Comparison of ENCODE assay signal across 8 cellular contexts in genomic region chr5:34217386-34217785, GRCh38.
DNase-seq lines count a peak whose midpoint lies in the region; TF ChIP-seq lines count a peak whose summit lies in the region.
"Not testable (repeated sequence)": the region's sequence is repeated elsewhere in the genome, so short reads cannot be mapped to it uniquely, and the experiment has no call there.

No MANE protein-coding gene starts in this region.

- H3K4me1 Mint-ChIP-seq in chondrocyte (ENCODE audit: low read depth), result peaks cover 21% of the 10 kb centered on the region

- not testable (repeated sequence) for H3K4me3 Mint-ChIP-seq in chondrocyte (ENCODE audit: unreplicated experiment)

- not testable (repeated sequence) for H4K91ac ChIP-seq in mesenchymal stem cell (ENCODE audit: low read length)

- not testable (repeated sequence) for H2BK15ac ChIP-seq in mesenchymal stem cell (ENCODE audit: low read depth, poor library complexity, severe bottlenecking)

- not testable (repeated sequence) for H2AK5ac ChIP-seq in mesenchymal stem cell (ENCODE audit: low read length, severe bottlenecking)

- WGBS in mesenchymal stem cell, result no CpG with 5 or more reads among the region's 1 CpG

- DNase-seq in AG09309 (ENCODE audit: low read depth) (peak; percentile 14), H4 (ENCODE audit: low spot score) (peak; percentile 4), Karpas-422 (peak; percentile 23), amniotic epithelial cell (ENCODE audit: low read depth) (peak; percentile 83), fibroblast of pulmonary artery (ENCODE audit: low read depth) (peak; percentile 34), mesenchymal stem cell (peak; percentile 71), stromal cell of bone marrow (ENCODE audit: low read depth) (peak; percentile 5)
- DNase-seq in chondrocyte (ENCODE audit: low spot score), result not testable (repeated sequence)

- not testable (repeated sequence) for H3K4ac ChIP-seq in mesenchymal stem cell (ENCODE audit: low read depth in 1 of 2, low read length in 2 of 2)

- not testable (repeated sequence) for H3K14ac ChIP-seq in mesenchymal stem cell (ENCODE audit: low read length in 2 of 2)

- not testable (repeated sequence) for H4K8ac ChIP-seq in mesenchymal stem cell (ENCODE audit: low read length)

- not testable (repeated sequence) for H3K23ac ChIP-seq in mesenchymal stem cell (ENCODE audit: low read length in 2 of 2)

- H3K36me3 ChIP-seq in Karpas-422 (ENCODE audit: insufficient read depth, low read length); mesenchymal stem cell (ENCODE audit: control insufficient read depth in 1 of 2, insufficient read depth in 2 of 2, low read depth in 1 of 2, low read length in 2 of 2): not testable (repeated sequence)

- not testable (repeated sequence) for H3K18ac ChIP-seq in mesenchymal stem cell (ENCODE audit: low read depth in 1 of 2, low read length in 2 of 2)

- H3K9ac ChIP-seq in Karpas-422 (ENCODE audit: low read length); mesenchymal stem cell (ENCODE audit: low read length): not testable (repeated sequence)

- not testable (repeated sequence) for H2BK12ac ChIP-seq in mesenchymal stem cell (ENCODE audit: low read length in 2 of 2)

- H3K4me3 ChIP-seq in AG09309 (ENCODE audit: control insufficient read depth, low read depth, low read length); Karpas-422 (ENCODE audit: low read length); fibroblast of pulmonary artery (replicated peaks; ENCODE audit: low read depth, low read length); mesenchymal stem cell (ENCODE audit: insufficient read depth in 1 of 2, low read depth in 1 of 2, low read length in 2 of 2): not testable (repeated sequence)

- H4K20me1 ChIP-seq in Karpas-422 (ENCODE audit: insufficient read depth, low read depth, low read length), result not testable (repeated sequence)

- TF ChIP-seq CTCF in AG09309 (IDR thresholded peaks at IDR 0.05; ENCODE audit: control insufficient read depth, insufficient read depth, low read depth, low read length, missing control alignments); chondrocyte (IDR thresholded peaks at IDR 0.05); fibroblast of pulmonary artery (IDR thresholded peaks at IDR 0.05; ENCODE audit: low read length, missing control alignments): not testable (repeated sequence)

- peak overlapping the region; percentile 23 for H3K27ac Mint-ChIP-seq in chondrocyte (ENCODE audit: unreplicated experiment)

- not testable (repeated sequence) for H2BK5ac ChIP-seq in mesenchymal stem cell (ENCODE audit: low read depth, low read length, poor library complexity, severe bottlenecking)

- H3K9me3 ChIP-seq in Karpas-422 (ENCODE audit: low read length); mesenchymal stem cell (ENCODE audit: control insufficient read depth, low read length): not testable (repeated sequence)

- H3K27ac ChIP-seq in Karpas-422 (ENCODE audit: low read length); mesenchymal stem cell (ENCODE audit: low read length, poor library complexity, severe bottlenecking): not testable (repeated sequence)

- H3K9me3 Mint-ChIP-seq in chondrocyte (ENCODE audit: low read depth), result not testable (repeated sequence)

- not testable (repeated sequence) for H2BK120ac ChIP-seq in mesenchymal stem cell (ENCODE audit: low read depth, low read length)

- not testable (repeated sequence) for H3K36me3 Mint-ChIP-seq in chondrocyte (ENCODE audit: low read depth)

- H3K4me2 ChIP-seq in Karpas-422 (ENCODE audit: low read depth, low read length, poor library complexity, severe bottlenecking); mesenchymal stem cell (ENCODE audit: low read length, poor library complexity, severe bottlenecking): not testable (repeated sequence)

- H2AFZ ChIP-seq in Karpas-422 (ENCODE audit: low read length); mesenchymal stem cell (ENCODE audit: low read depth, low read length): not testable (repeated sequence)

- peaks cover 30% of the 10 kb centered on the region for H3K79me2 ChIP-seq in Karpas-422 (ENCODE audit: low read length)

- not testable (repeated sequence) for H3K27me3 Mint-ChIP-seq in chondrocyte (ENCODE audit: low read depth)

- peaks cover 12% of the 10 kb centered on the region for H3K4me1 ChIP-seq in Karpas-422 (ENCODE audit: low read length)
- H3K4me1 ChIP-seq in mesenchymal stem cell (ENCODE audit: control insufficient read depth, insufficient read depth, low read depth, low read length), result not testable (repeated sequence)

- H3K9me2 ChIP-seq in Karpas-422 (replicated peaks; ENCODE audit: insufficient read depth, low read length), result not testable (repeated sequence)

- H3K79me1 ChIP-seq in mesenchymal stem cell (replicated peaks; ENCODE audit: low read length, poor library complexity, severe bottlenecking), result not testable (repeated sequence)

- H3K27me3 ChIP-seq in Karpas-422 (ENCODE audit: low read length); mesenchymal stem cell (ENCODE audit: control insufficient read depth in 1 of 2, insufficient read depth in 1 of 2, low read length in 2 of 2): not testable (repeated sequence)
